In the genomic region with DNA sequence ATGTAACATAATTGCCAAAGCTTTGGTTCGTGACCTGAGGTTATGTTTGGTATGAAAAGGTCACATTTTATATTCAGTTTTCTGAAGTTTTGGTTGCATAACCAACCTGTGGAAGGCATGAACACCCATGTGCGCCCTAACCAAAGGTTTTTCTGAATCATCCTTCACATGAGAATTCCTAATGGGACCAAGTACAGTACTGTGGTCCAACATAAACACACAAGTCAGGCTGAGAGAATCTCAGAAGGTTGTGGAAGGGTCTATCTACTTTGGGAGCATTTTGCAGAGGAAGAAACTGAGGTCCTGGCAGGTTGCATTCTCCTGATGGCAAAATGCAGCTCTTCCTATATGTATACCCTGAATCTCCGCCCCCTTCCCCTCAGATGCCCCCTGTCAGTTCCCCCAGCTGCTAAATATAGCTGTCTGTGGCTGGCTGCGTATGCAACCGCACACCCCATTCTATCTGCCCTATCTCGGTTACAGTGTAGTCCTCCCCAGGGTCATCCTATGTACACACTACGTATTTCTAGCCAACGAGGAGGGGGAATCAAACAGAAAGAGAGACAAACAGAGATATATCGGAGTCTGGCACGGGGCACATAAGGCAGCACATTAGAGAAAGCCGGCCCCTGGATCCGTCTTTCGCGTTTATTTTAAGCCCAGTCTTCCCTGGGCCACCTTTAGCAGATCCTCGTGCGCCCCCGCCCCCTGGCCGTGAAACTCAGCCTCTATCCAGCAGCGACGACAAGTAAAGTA, we compare ENCODE assay signal across 2 cellular contexts.
TF ChIP-seq lines count a peak whose summit lies in the region.

No MANE protein-coding gene starts in this region.

TF ChIP-seq in SK-N-SH, 30 proteins besides CTCF, POLR2A, EP300 and RAD21 (continued from another document):
- TF ChIP-seq, protein P1, sequence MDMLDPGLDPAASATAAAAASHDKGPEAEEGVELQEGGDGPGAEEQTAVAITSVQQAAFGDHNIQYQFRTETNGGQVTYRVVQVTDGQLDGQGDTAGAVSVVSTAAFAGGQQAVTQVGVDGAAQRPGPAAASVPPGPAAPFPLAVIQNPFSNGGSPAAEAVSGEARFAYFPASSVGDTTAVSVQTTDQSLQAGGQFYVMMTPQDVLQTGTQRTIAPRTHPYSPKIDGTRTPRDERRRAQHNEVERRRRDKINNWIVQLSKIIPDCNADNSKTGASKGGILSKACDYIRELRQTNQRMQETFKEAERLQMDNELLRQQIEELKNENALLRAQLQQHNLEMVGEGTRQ (IDR thresholded peaks at IDR 0.05; ENCODE audit: borderline replicate concordance, low read depth, low read length) = no peak
- TF ChIP-seq NFIC (IDR thresholded peaks at IDR 0.05; ENCODE audit: borderline replicate concordance) (no peak), POLR2AphosphoS5 (IDR thresholded peaks at IDR 0.05; ENCODE audit: low read depth, low read length) (no peak), SIN3A (IDR thresholded peaks at IDR 0.05; ENCODE audit: borderline replicate concordance, low read depth, low read length) (no peak), MXI1 (IDR thresholded peaks at IDR 0.05; ENCODE audit: low read depth, low read length) (no peak), CHD2 (IDR thresholded peaks at IDR 0.05; ENCODE audit: low read length, partially characterized antibody) (no peak), RCOR1 (IDR thresholded peaks at IDR 0.05; ENCODE audit: low read length) (no peak), YY1 (IDR thresholded peaks at IDR 0.05; ENCODE audit: low read depth) (no peak)
- TF ChIP-seq, protein P2, sequence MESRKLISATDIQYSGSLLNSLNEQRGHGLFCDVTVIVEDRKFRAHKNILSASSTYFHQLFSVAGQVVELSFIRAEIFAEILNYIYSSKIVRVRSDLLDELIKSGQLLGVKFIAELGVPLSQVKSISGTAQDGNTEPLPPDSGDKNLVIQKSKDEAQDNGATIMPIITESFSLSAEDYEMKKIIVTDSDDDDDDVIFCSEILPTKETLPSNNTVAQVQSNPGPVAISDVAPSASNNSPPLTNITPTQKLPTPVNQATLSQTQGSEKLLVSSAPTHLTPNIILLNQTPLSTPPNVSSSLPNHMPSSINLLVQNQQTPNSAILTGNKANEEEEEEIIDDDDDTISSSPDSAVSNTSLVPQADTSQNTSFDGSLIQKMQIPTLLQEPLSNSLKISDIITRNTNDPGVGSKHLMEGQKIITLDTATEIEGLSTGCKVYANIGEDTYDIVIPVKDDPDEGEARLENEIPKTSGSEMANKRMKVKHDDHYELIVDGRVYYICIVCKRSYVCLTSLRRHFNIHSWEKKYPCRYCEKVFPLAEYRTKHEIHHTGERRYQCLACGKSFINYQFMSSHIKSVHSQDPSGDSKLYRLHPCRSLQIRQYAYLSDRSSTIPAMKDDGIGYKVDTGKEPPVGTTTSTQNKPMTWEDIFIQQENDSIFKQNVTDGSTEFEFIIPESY (IDR thresholded peaks at IDR 0.05; ENCODE audit: borderline replicate concordance, low read depth) = no peak

TF ChIP-seq in SK-N-SH treated with all-trans-retinoic acid at 6 μM for 48 hours, 23 proteins besides CTCF, POLR2A, EP300 and RAD21 (continued from another document):
- TF ChIP-seq, protein P3, sequence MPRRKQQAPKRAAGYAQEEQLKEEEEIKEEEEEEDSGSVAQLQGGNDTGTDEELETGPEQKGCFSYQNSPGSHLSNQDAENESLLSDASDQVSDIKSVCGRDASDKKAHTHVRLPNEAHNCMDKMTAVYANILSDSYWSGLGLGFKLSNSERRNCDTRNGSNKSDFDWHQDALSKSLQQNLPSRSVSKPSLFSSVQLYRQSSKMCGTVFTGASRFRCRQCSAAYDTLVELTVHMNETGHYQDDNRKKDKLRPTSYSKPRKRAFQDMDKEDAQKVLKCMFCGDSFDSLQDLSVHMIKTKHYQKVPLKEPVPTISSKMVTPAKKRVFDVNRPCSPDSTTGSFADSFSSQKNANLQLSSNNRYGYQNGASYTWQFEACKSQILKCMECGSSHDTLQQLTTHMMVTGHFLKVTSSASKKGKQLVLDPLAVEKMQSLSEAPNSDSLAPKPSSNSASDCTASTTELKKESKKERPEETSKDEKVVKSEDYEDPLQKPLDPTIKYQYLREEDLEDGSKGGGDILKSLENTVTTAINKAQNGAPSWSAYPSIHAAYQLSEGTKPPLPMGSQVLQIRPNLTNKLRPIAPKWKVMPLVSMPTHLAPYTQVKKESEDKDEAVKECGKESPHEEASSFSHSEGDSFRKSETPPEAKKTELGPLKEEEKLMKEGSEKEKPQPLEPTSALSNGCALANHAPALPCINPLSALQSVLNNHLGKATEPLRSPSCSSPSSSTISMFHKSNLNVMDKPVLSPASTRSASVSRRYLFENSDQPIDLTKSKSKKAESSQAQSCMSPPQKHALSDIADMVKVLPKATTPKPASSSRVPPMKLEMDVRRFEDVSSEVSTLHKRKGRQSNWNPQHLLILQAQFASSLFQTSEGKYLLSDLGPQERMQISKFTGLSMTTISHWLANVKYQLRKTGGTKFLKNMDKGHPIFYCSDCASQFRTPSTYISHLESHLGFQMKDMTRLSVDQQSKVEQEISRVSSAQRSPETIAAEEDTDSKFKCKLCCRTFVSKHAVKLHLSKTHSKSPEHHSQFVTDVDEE (CRISPR knock-in tag; IDR thresholded peaks at IDR 0.05) = no peak
- TF ChIP-seq ZFP3 (CRISPR knock-in tag; IDR thresholded peaks at IDR 0.05) (no peak), CSDC2 (CRISPR knock-in tag; IDR thresholded peaks at IDR 0.05) (no peak), TOX (CRISPR knock-in tag; IDR thresholded peaks at IDR 0.05; ENCODE audit: borderline replicate concordance) (no peak), SNAI2 (CRISPR knock-in tag; IDR thresholded peaks at IDR 0.05) (no peak), ISL1 (CRISPR knock-in tag; IDR thresholded peaks at IDR 0.05) (no peak), OSR1 (CRISPR knock-in tag; IDR thresholded peaks at IDR 0.05) (no peak)
- TF ChIP-seq, protein P4, sequence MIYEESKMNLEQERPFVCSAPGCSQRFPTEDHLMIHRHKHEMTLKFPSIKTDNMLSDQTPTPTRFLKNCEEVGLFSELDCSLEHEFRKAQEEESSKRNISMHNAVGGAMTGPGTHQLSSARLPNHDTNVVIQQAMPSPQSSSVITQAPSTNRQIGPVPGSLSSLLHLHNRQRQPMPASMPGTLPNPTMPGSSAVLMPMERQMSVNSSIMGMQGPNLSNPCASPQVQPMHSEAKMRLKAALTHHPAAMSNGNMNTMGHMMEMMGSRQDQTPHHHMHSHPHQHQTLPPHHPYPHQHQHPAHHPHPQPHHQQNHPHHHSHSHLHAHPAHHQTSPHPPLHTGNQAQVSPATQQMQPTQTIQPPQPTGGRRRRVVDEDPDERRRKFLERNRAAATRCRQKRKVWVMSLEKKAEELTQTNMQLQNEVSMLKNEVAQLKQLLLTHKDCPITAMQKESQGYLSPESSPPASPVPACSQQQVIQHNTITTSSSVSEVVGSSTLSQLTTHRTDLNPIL (CRISPR knock-in tag; IDR thresholded peaks at IDR 0.05; ENCODE audit: low read depth) = no peak
- TF ChIP-seq, protein P5, sequence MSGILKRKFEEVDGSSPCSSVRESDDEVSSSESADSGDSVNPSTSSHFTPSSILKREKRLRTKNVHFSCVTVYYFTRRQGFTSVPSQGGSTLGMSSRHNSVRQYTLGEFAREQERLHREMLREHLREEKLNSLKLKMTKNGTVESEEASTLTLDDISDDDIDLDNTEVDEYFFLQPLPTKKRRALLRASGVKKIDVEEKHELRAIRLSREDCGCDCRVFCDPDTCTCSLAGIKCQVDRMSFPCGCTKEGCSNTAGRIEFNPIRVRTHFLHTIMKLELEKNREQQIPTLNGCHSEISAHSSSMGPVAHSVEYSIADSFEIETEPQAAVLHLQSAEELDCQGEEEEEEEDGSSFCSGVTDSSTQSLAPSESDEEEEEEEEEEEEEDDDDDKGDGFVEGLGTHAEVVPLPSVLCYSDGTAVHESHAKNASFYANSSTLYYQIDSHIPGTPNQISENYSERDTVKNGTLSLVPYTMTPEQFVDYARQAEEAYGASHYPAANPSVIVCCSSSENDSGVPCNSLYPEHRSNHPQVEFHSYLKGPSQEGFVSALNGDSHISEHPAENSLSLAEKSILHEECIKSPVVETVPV (CRISPR knock-in tag; IDR thresholded peaks at IDR 0.05) = no peak
TF ChIP-seq in SK-N-SH treated with all-trans-retinoic acid at 6 μM for 48 hours: peak in this region for 0.
